1 cellular context compared by ENCODE assay signal in genomic region chr16:9840761-9841665, GRCh38.
TF ChIP-seq lines count a peak whose summit lies in the region.

No MANE protein-coding gene starts in this region.

TF ChIP-seq in HepG2, 621 proteins besides CTCF, POLR2A, EP300 and RAD21 (continued from another document):
- no peak for TF ChIP-seq PHB2 (IDR thresholded peaks at IDR 0.05; ENCODE audit: partially characterized antibody)
- TF ChIP-seq DNMT3B (CRISPR knock-in tag; conservative IDR thresholded peaks at IDR 0.05): no peak
- no peak for TF ChIP-seq MAFK (conservative IDR thresholded peaks at IDR 0.05 in 1 of 2, IDR thresholded peaks at IDR 0.05 in 1 of 2; ENCODE audit: low read length in 2 of 2)
- no peak for TF ChIP-seq ZBTB46 (CRISPR knock-in tag; IDR thresholded peaks at IDR 0.05; ENCODE audit: borderline replicate concordance)
- no peak for TF ChIP-seq ONECUT2 (CRISPR knock-in tag; IDR thresholded peaks at IDR 0.05)
- no peak for TF ChIP-seq ZHX2 (IDR thresholded peaks at IDR 0.05; ENCODE audit: low read depth)
- TF ChIP-seq ZHX2 (CRISPR knock-in tag; IDR thresholded peaks at IDR 0.05; ENCODE audit: borderline replicate concordance): no peak
- TF ChIP-seq ZNF558 (CRISPR knock-in tag; IDR thresholded peaks at IDR 0.05; ENCODE audit: borderline replicate concordance): no peak
- TF ChIP-seq ZNF234 (CRISPR knock-in tag; conservative IDR thresholded peaks at IDR 0.05): no peak
- no peak for TF ChIP-seq ZNF30 (CRISPR knock-in tag; IDR thresholded peaks at IDR 0.05)
TF ChIP-seq in HepG2: peak in this region for 0.
